In the genomic region with DNA sequence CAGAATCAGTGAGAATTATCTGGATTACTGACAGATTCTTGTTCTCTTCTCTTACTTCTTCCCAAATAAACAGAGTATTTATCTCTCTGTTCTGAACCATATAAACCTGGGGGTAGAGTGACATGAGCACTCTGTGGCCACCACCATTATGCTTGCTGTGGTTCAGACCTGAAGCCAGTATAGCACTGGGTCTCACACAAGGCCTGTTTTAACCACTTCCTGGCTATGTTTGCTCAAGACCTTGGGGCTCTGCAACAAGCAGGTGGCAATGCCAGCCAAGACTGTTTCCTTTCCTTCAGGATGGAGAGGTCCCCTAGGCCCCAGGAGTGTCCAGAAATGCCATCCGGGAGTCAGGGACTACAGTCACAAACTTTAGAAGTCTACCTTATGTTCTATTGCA, we compare ENCODE assay signal across 27 cellular contexts. TPM values are rescaled to one million over a fixed set of nuclear protein-coding genes. Genes with fewer than 3 reads are reported as not detected.
DNase-seq lines count a peak whose midpoint lies in the region; ATAC-seq and TF ChIP-seq lines count a peak whose summit lies in the region.
"Had no signal": no experiment of that assay in that cellular context is flagged by ENCODE, and none has a peak within 500 bp of the region (broad histone marks: within the 10 kb centered on the region; RNA-seq: fewer than 3 reads in every experiment).

No MANE protein-coding gene starts in this region.

- POLR2A ChIA-PET in activated naive CD8-positive, alpha-beta T cell treated with anti-CD3 and anti-CD28 coated beads, Interleukin-2, amount 10 ng/mL, durations not matched to agents 7 days and 5 days (lab: Charles Lee) = no interaction called here

- no peaks in the 10 kb centered on the region for H3K9me3 Mint-ChIP-seq in activated naive CD8-positive, alpha-beta T cell treated with anti-CD3 and anti-CD28 coated beads, Interleukin-2, amount 10 ng/mL, durations not matched to agents 7 days and 5 days
- no peaks in the 10 kb centered on the region for H3K9me3 Mint-ChIP-seq in activated naive CD8-positive, alpha-beta T cell treated with anti-CD3 and anti-CD28 coated beads, Interleukin-2, amount 50 U/mL, for 24 hours
- H3K9me3 Mint-ChIP-seq: CD4-positive, alpha-beta T cell had no signal

- no peak for DNase-seq in activated naive CD8-positive, alpha-beta T cell treated with anti-CD3 and anti-CD28 coated beads, Interleukin-2, amount 10 ng/mL, durations not matched to agents 7 days and 5 days
- no peak for DNase-seq in activated naive CD8-positive, alpha-beta T cell treated with anti-CD3 and anti-CD28 coated beads, Interleukin-2, amount 50 U/mL, for 24 hours
- peak; percentile 25 for DNase-seq in Jurkat, Clone E6-1 (ENCODE audit: low read depth, low spot score)
- DNase-seq in NB4 (ENCODE audit: low read depth) (peak; percentile 59), osteoblast (ENCODE audit: insufficient read length, low spot score, missing footprints) (peak; percentile 50), GDM1 (lab: John Stamatoyannopoulos, UW) (no peak)
- no peak for DNase-seq in activated CD4-positive, alpha-beta T cell treated with anti-CD3 and anti-CD28 coated beads, Interleukin-2, amount 50 U/mL, for 1 hour
- DNase-seq: AML-193; CD4-positive, alpha-beta T cell; DMS53; GM23248; H7; IMR-90; NCI-H1105 treated with DMSO at 0.1 percent for 48 hours; NCI-H146; NCI-H1930; NCI-H446; NCI-H524 treated with DMSO at 0.1 percent for 48 hours; NCI-H774; Right ventricle myocardium superior; RPMI8226; T-cell had no signal

- H3K36me3 ChIP-seq in osteoblast (ENCODE audit: insufficient read depth, low read length) = no peaks in the 10 kb centered on the region
- H3K36me3 ChIP-seq: BLaER1 treated with 17β-estradiol and CSF1 and Interleukin-3, amounts not matched to agents 10 nM and 100 nM; SJSA1 had no signal

- H3K27me3 ChIP-seq in osteoblast (ENCODE audit: insufficient read depth, low read length) = no peaks in the 10 kb centered on the region
- H3K27me3 ChIP-seq: SJSA1 had no signal

- H3K36me3 Mint-ChIP-seq in activated naive CD8-positive, alpha-beta T cell treated with anti-CD3 and anti-CD28 coated beads, Interleukin-2, amount 10 ng/mL, durations not matched to agents 7 days and 5 days = peaks cover 1% of the 10 kb centered on the region
- H3K36me3 Mint-ChIP-seq in activated naive CD8-positive, alpha-beta T cell treated with anti-CD3 and anti-CD28 coated beads, Interleukin-2, amount 50 U/mL, for 24 hours (ENCODE audit: low read depth) = no peaks in the 10 kb centered on the region
- H3K36me3 Mint-ChIP-seq: T-cell had no signal

- H3K27ac ChIP-seq in osteoblast (ENCODE audit: low read depth, low read length) = no peak overlapping the region
- H3K27ac ChIP-seq: A549; BLaER1 treated with 17β-estradiol and CSF1 and Interleukin-3, amounts not matched to agents 10 nM and 100 nM; GM23248; SJSA1 had no signal

- H3K79me2 ChIP-seq in osteoblast (ENCODE audit: insufficient read depth, low read length) = no peaks in the 10 kb centered on the region

- H3K4me1 Mint-ChIP-seq in activated naive CD8-positive, alpha-beta T cell treated with anti-CD3 and anti-CD28 coated beads, Interleukin-2, amount 10 ng/mL, durations not matched to agents 7 days and 5 days = peaks cover 7% of the 10 kb centered on the region
- H3K4me1 Mint-ChIP-seq in activated naive CD8-positive, alpha-beta T cell treated with anti-CD3 and anti-CD28 coated beads, Interleukin-2, amount 50 U/mL, for 24 hours = no peaks in the 10 kb centered on the region
- H3K4me1 Mint-ChIP-seq: T-cell had no signal

- H3K27ac Mint-ChIP-seq in activated naive CD8-positive, alpha-beta T cell treated with anti-CD3 and anti-CD28 coated beads, Interleukin-2, amount 10 ng/mL, durations not matched to agents 7 days and 5 days = peak overlapping the region; percentile 12
- H3K27ac Mint-ChIP-seq in activated naive CD8-positive, alpha-beta T cell treated with anti-CD3 and anti-CD28 coated beads, Interleukin-2, amount 50 U/mL, for 24 hours = no peak overlapping the region
- H3K27ac Mint-ChIP-seq: CD4-positive, alpha-beta T cell; T-cell had no signal

- H4K20me1 ChIP-seq in osteoblast (ENCODE audit: insufficient read depth, low read length) = no peaks in the 10 kb centered on the region
- H4K20me1 ChIP-seq: BLaER1 treated with 17β-estradiol and CSF1 and Interleukin-3, amounts not matched to agents 10 nM and 100 nM had no signal

- no peak for TF ChIP-seq POLR2A in NB4 (IDR thresholded peaks at IDR 0.05; ENCODE audit: extremely low read depth, insufficient read length)

- H3K27me3 Mint-ChIP-seq in activated naive CD8-positive, alpha-beta T cell treated with anti-CD3 and anti-CD28 coated beads, Interleukin-2, amount 10 ng/mL, durations not matched to agents 7 days and 5 days = no peaks in the 10 kb centered on the region
- no peaks in the 10 kb centered on the region for H3K27me3 Mint-ChIP-seq in activated naive CD8-positive, alpha-beta T cell treated with anti-CD3 and anti-CD28 coated beads, Interleukin-2, amount 50 U/mL, for 24 hours
- H3K27me3 Mint-ChIP-seq: CD4-positive, alpha-beta T cell had no signal

- H3K4me3 Mint-ChIP-seq in activated naive CD8-positive, alpha-beta T cell treated with anti-CD3 and anti-CD28 coated beads, Interleukin-2, amount 10 ng/mL, durations not matched to agents 7 days and 5 days = no peak overlapping the region
- no peak overlapping the region for H3K4me3 Mint-ChIP-seq in activated naive CD8-positive, alpha-beta T cell treated with anti-CD3 and anti-CD28 coated beads, Interleukin-2, amount 50 U/mL, for 24 hours
- H3K4me3 Mint-ChIP-seq: CD4-positive, alpha-beta T cell; T-cell had no signal

- ATAC-seq in activated naive CD8-positive, alpha-beta T cell treated with anti-CD3 and anti-CD28 coated beads, Interleukin-2, amount 10 ng/mL, durations not matched to agents 7 days and 5 days (ENCODE audit: low read depth) = peak; percentile 60
- no peak for ATAC-seq in activated naive CD8-positive, alpha-beta T cell treated with anti-CD3 and anti-CD28 coated beads, Interleukin-2, amount 50 U/mL, for 24 hours
- ATAC-seq in HG03280 (IDR thresholded peaks at IDR 0.05; ENCODE audit: unreplicated experiment) = no peak
- ATAC-seq: A549, T-cell had no signal

- H3K4me1 ChIP-seq in osteoblast (ENCODE audit: insufficient read depth, low read length) = no peaks in the 10 kb centered on the region
- H3K4me1 ChIP-seq: A549, SJSA1 had no signal

- TF ChIP-seq CTCF in NB4 (IDR thresholded peaks at IDR 0.05; ENCODE audit: low read depth, low read length) (no peak), osteoblast (IDR thresholded peaks at IDR 0.05; ENCODE audit: extremely low read depth, low read depth, low read length) (no peak)

- no peak overlapping the region for H2AFZ ChIP-seq in osteoblast (ENCODE audit: low read length)
- H2AFZ ChIP-seq: GM23248 had no signal

- no peak overlapping the region for H3K4me3 ChIP-seq in Jurkat, Clone E6-1 (ENCODE audit: low read length)
- H3K4me3 ChIP-seq in NB4 (ENCODE audit: low read depth, low read length) (no peak overlapping the region), osteoblast (ENCODE audit: insufficient read depth, low read length) (no peak overlapping the region)
- H3K4me3 ChIP-seq: A549; BLaER1 treated with 17β-estradiol and CSF1 and Interleukin-3, amounts not matched to agents 10 nM and 100 nM; GM23248; SJSA1 had no signal

- H3K4me2 ChIP-seq in osteoblast (ENCODE audit: insufficient read depth, low read length) = no peak overlapping the region
- H3K4me2 ChIP-seq: A549 had no signal

- H3K9me3 ChIP-seq in osteoblast (ENCODE audit: low read depth, low read length) = no peaks in the 10 kb centered on the region
- H3K9me3 ChIP-seq: A549, SJSA1 had no signal

RNA-seq across cellular contexts. Expression of gene HEPH, which starts 21.7 kb away (rescaled TPM):
- total RNA-seq in activated naive CD8-positive, alpha-beta T cell treated with anti-CD3 and anti-CD28 coated beads, Interleukin-2, amount 10 ng/mL, durations not matched to agents 7 days and 5 days = not detected
- not detected for polyA plus RNA-seq in Jurkat, Clone E6-1 (2012; ENCODE audit: insufficient read depth, insufficient read length)
- total RNA-seq in osteoblast = 63.0 and 64.5 TPM in 2 replicates
- total RNA-seq: CD4-positive, alpha-beta T cell; T-helper 2 cell treated with Interferon-gamma antibody and Interleukin-4, amounts not matched to agents 100 ng/mL and 5 ng/mL, for 36 hours had no signal
- polyA plus RNA-seq: A549 had no signal

Comparison
In these comparisons a context has a peak if more than half of its experiments do, and no peak if none do; other contexts are left out.
1. DNase-seq: peak in Jurkat, Clone E6-1 (single experiment), NB4 (single experiment) and osteoblast (single experiment); none in activated naive CD8-positive, alpha-beta T cell treated with anti-CD3 and anti-CD28 coated beads, Interleukin-2, amount 10 ng/mL, durations not matched to agents 7 days and 5 days (single experiment), activated naive CD8-positive, alpha-beta T cell treated with anti-CD3 and anti-CD28 coated beads, Interleukin-2, amount 50 U/mL, for 24 hours (single experiment), activated CD4-positive, alpha-beta T cell treated with anti-CD3 and anti-CD28 coated beads, Interleukin-2, amount 50 U/mL, for 1 hour (single experiment) and GDM1 (single experiment).
2. RNA of gene HEPH, which starts 21.7 kb away (total RNA-seq): 63.0 to 64.5 TPM in osteoblast; not detected in activated naive CD8-positive, alpha-beta T cell treated with anti-CD3 and anti-CD28 coated beads, Interleukin-2, amount 10 ng/mL, durations not matched to agents 7 days and 5 days; every median in the first group is over 10 times any median in the second.